Comparison of ENCODE assay signal across 8 cellular contexts in genomic region chr15:71114887-71115566, GRCh38. TPM values are rescaled to one million over a fixed set of nuclear protein-coding genes. Genes with fewer than 3 reads are reported as not detected.
DNase-seq lines count a peak whose midpoint lies in the region; ATAC-seq and TF ChIP-seq lines count a peak whose summit lies in the region.

Gene THSD4, plus strand, starts transcription at chr15:71115471.

- H3K27ac ChIP-seq in left lung = peak within 1 kb of the TSS; percentile 82 to 89

- no peaks in the 10 kb centered on the region for H3K9me3 ChIP-seq in left lung

- H3K4me3 ChIP-seq in GM06990 (replicated peaks; ENCODE audit: low read depth, low read length) (peak within 1 kb of the TSS; percentile 46), left lung (peak within 1 kb of the TSS; percentile 38 to 57)

- intact Hi-C loops in left lung (cut with DNase I) = loop anchor here in 1 of 2 donors (5.0 kb wide), 1 partner anchor 322 kb away; no protein-coding TSS in a partner anchor

- ATAC-seq in HG02571 (IDR thresholded peaks at IDR 0.05; ENCODE audit: unreplicated experiment) (peak; percentile 75), left lung (peak; percentile 83), HG03469 (IDR thresholded peaks at IDR 0.05; ENCODE audit: unreplicated experiment) (no peak)

- peaks cover 0 to 19% of the 10 kb centered on the region in 2 donors for H3K4me1 ChIP-seq in left lung

- H3K36me3 ChIP-seq in GM06990 (ENCODE audit: control insufficient read depth, insufficient read depth, low read length) (no peaks in the 10 kb centered on the region), left lung (no peaks in the 10 kb centered on the region)

- peaks cover 1% of the 10 kb centered on the region; the same call in 1 of the 2 replicates for H3K27me3 ChIP-seq in GM06990 (replicated peaks; ENCODE audit: control insufficient read depth, insufficient read depth, low read length)
- H3K27me3 ChIP-seq in left lung = peaks cover 0 to 46% of the 10 kb centered on the region in 2 donors

- peak; percentile 77 for DNase-seq in GM06990 (ENCODE audit: extremely low read depth, insufficient read length)
- DNase-seq in NCI-H146 treated with DMSO at 0.1 percent for 48 hours (lab: John Stamatoyannopoulos, UW; ENCODE audit: unreplicated experiment) = peak; percentile 69
- peak; percentile 33 to 62 for DNase-seq in activated CD4-positive, alpha-beta T cell treated with anti-CD3 and anti-CD28 coated beads for 24 hours (ENCODE audit: low read depth in 2 of 2)
- peak; percentile 34 for DNase-seq in dedifferentiated amniotic fluid mesenchymal stem cell (ENCODE audit: extremely low spot score)
- peak; percentile 86 to 90 for DNase-seq in left lung
- peak; percentile 34 to 56 for DNase-seq in stimulated activated CD4-positive, alpha-beta T cell treated with anti-CD3 and anti-CD28 coated beads, Interleukin-4, amount 100 ng/mL, for 4 hours

- TF ChIP-seq CTCF in GM06990 (IDR thresholded peaks at IDR 0.05; ENCODE audit: insufficient read depth, low read length, poor library complexity, severe bottlenecking) = peak; percentile 99
- peak; percentile 89 to 98 for TF ChIP-seq CTCF in left lung (IDR thresholded peaks at IDR 0.05)

RNA-seq across cellular contexts. Expression of gene THSD4, which starts in this region (rescaled TPM):
- total RNA-seq in left lung = 10 to 100 TPM; 24.6 to 43.3 TPM

Comparison
In these comparisons a context has a peak if more than half of its experiments do, and no peak if none do; other contexts are left out.
1. DNase-seq: peak in every context shown above with its lines; median percentile 88 in left lung; 77 in GM06990; 69 in NCI-H146 treated with DMSO at 0.1 percent for 48 hours; 48 in activated CD4-positive, alpha-beta T cell treated with anti-CD3 and anti-CD28 coated beads for 24 hours; 45 in stimulated activated CD4-positive, alpha-beta T cell treated with anti-CD3 and anti-CD28 coated beads, Interleukin-4, amount 100 ng/mL, for 4 hours; 34 in dedifferentiated amniotic fluid mesenchymal stem cell.